ENCODE assay signal across 15 cellular contexts in genomic region chr17:18356624-18357023, GRCh38. TPM values are rescaled to one million over a fixed set of nuclear protein-coding genes. Genes with fewer than 3 reads are reported as not detected.
DNase-seq lines count a peak whose midpoint lies in the region; TF ChIP-seq lines count a peak whose summit lies in the region.
"Had no signal": no experiment of that assay in that cellular context is flagged by ENCODE, and none has a peak within 500 bp of the region (broad histone marks: within the 10 kb centered on the region; RNA-seq: fewer than 3 reads in every experiment).

No MANE protein-coding gene starts in this region.

- H3K4me3 ChIP-seq in fibroblast of pulmonary artery (replicated peaks; ENCODE audit: low read depth, low read length) = no peak overlapping the region
- H3K4me3 ChIP-seq: BLaER1, psoas muscle had no signal

- no peak for TF ChIP-seq CTCF in fibroblast of pulmonary artery (IDR thresholded peaks at IDR 0.05; ENCODE audit: low read length, missing control alignments)

- intact Hi-C loops in activated T-helper 1 cell treated with anti-CD3 and anti-CD28 coated beads, Interleukin-12 subunit alpha, Interleukin-12 subunit beta, Interleukin-2, Interleukin-4 antibody, amounts not matched to agents 30 ng/mL and 10 ng/mL and 1 ng/mL, durations not matched to agents 14 hours and 24 hours and 36 hours (cut with micrococcal nuclease) = no loop called here

- no peaks in the 10 kb centered on the region for H3K4me1 Mint-ChIP-seq in activated T-helper 1 cell treated with anti-CD3 and anti-CD28 coated beads, Interleukin-12 subunit alpha, Interleukin-12 subunit beta, Interleukin-2, Interleukin-4 antibody, amounts not matched to agents 30 ng/mL and 10 ng/mL and 1 ng/mL, durations not matched to agents 14 hours and 24 hours and 36 hours (ENCODE audit: low read depth)
- H3K4me1 Mint-ChIP-seq: activated naive CD4-positive, alpha-beta T cell treated with anti-CD3 and anti-CD28 coated beads, Interleukin-2, amount 50 U/mL, for 24 hours; H9 had no signal

- no peaks in the 10 kb centered on the region for H3K27me3 Mint-ChIP-seq in activated T-helper 1 cell treated with anti-CD3 and anti-CD28 coated beads, Interleukin-12 subunit alpha, Interleukin-12 subunit beta, Interleukin-2, Interleukin-4 antibody, amounts not matched to agents 30 ng/mL and 10 ng/mL and 1 ng/mL, durations not matched to agents 14 hours and 24 hours and 36 hours (ENCODE audit: insufficient read depth)
- H3K27me3 Mint-ChIP-seq: activated CD8-positive, alpha-beta T cell treated with anti-CD3 and anti-CD28 coated beads for 36 hours; activated naive CD4-positive, alpha-beta T cell treated with anti-CD3 and anti-CD28 coated beads, Interleukin-2, amount 50 U/mL, for 24 hours had no signal

- H3K9me3 Mint-ChIP-seq in activated T-helper 1 cell treated with anti-CD3 and anti-CD28 coated beads, Interleukin-12 subunit alpha, Interleukin-12 subunit beta, Interleukin-2, Interleukin-4 antibody, amounts not matched to agents 30 ng/mL and 10 ng/mL and 1 ng/mL, durations not matched to agents 14 hours and 24 hours and 36 hours = no peaks in the 10 kb centered on the region
- H3K9me3 Mint-ChIP-seq: activated CD8-positive, alpha-beta T cell treated with anti-CD3 and anti-CD28 coated beads for 36 hours; activated naive CD4-positive, alpha-beta T cell treated with anti-CD3 and anti-CD28 coated beads, Interleukin-2, amount 50 U/mL, for 24 hours; H9 had no signal

- H3K4me3 Mint-ChIP-seq in activated T-helper 1 cell treated with anti-CD3 and anti-CD28 coated beads, Interleukin-12 subunit alpha, Interleukin-12 subunit beta, Interleukin-2, Interleukin-4 antibody, amounts not matched to agents 30 ng/mL and 10 ng/mL and 1 ng/mL, durations not matched to agents 14 hours and 24 hours and 36 hours = no peak overlapping the region
- H3K4me3 Mint-ChIP-seq: activated CD8-positive, alpha-beta T cell treated with anti-CD3 and anti-CD28 coated beads for 36 hours; activated naive CD4-positive, alpha-beta T cell treated with anti-CD3 and anti-CD28 coated beads, Interleukin-2, amount 50 U/mL, for 24 hours; H9 had no signal

- no peak overlapping the region for H3K27ac Mint-ChIP-seq in activated T-helper 1 cell treated with anti-CD3 and anti-CD28 coated beads, Interleukin-12 subunit alpha, Interleukin-12 subunit beta, Interleukin-2, Interleukin-4 antibody, amounts not matched to agents 30 ng/mL and 10 ng/mL and 1 ng/mL, durations not matched to agents 14 hours and 24 hours and 36 hours
- H3K27ac Mint-ChIP-seq: activated CD8-positive, alpha-beta T cell treated with anti-CD3 and anti-CD28 coated beads for 36 hours; activated naive CD4-positive, alpha-beta T cell treated with anti-CD3 and anti-CD28 coated beads, Interleukin-2, amount 50 U/mL, for 24 hours had no signal

- DNase-seq in AG08395 (ENCODE audit: low spot score) = peak; percentile 53
- DNase-seq in NOMO-1 treated with dmso at 0.1 percent for 144 hours (lab: John Stamatoyannopoulos, UW; ENCODE audit: unreplicated experiment) = peak; percentile 13
- DNase-seq in fibroblast of pulmonary artery (ENCODE audit: low read depth) = peak; percentile 73
- peak; percentile 19 for DNase-seq in non-pigmented ciliary epithelial cell (ENCODE audit: low read depth)
- DNase-seq in HuH-7.5 (ENCODE audit: low spot score) = no peak
- DNase-seq in DMS153 treated with DMSO at 0.1 percent for 48 hours (lab: John Stamatoyannopoulos, UW; ENCODE audit: unreplicated experiment) = no peak
- DNase-seq in activated T-helper 1 cell treated with anti-CD3 and anti-CD28 coated beads, Interleukin-12 subunit alpha, Interleukin-12 subunit beta, Interleukin-2, Interleukin-4 antibody, amounts not matched to agents 30 ng/mL and 10 ng/mL and 1 ng/mL, durations not matched to agents 14 hours and 24 hours and 36 hours (ENCODE audit: low spot score) = no peak
- DNase-seq in LoVo (ENCODE audit: low spot score) = no peak
- DNase-seq: activated CD8-positive, alpha-beta T cell treated with anti-CD3 and anti-CD28 coated beads for 36 hours; H9; NCI-H524 treated with DMSO at 0.1 percent for 48 hours had no signal

- peaks cover 26% of the 10 kb centered on the region for H3K36me3 Mint-ChIP-seq in activated T-helper 1 cell treated with anti-CD3 and anti-CD28 coated beads, Interleukin-12 subunit alpha, Interleukin-12 subunit beta, Interleukin-2, Interleukin-4 antibody, amounts not matched to agents 30 ng/mL and 10 ng/mL and 1 ng/mL, durations not matched to agents 14 hours and 24 hours and 36 hours (ENCODE audit: low read depth)

RNA-seq across cellular contexts. Expression of gene SHMT1, which starts 6.7 kb away (rescaled TPM):
- 51.5 and 56.2 TPM in 2 replicates for total RNA-seq in activated T-helper 1 cell treated with anti-CD3 and anti-CD28 coated beads, Interleukin-12 subunit alpha, Interleukin-12 subunit beta, Interleukin-2, Interleukin-4 antibody, amounts not matched to agents 30 ng/mL and 10 ng/mL and 1 ng/mL, durations not matched to agents 14 hours and 24 hours and 36 hours

RNA-seq across cellular contexts. Expression of gene EVPLL, which starts 21.0 kb away (rescaled TPM):
- total RNA-seq in activated T-helper 1 cell treated with anti-CD3 and anti-CD28 coated beads, Interleukin-12 subunit alpha, Interleukin-12 subunit beta, Interleukin-2, Interleukin-4 antibody, amounts not matched to agents 30 ng/mL and 10 ng/mL and 1 ng/mL, durations not matched to agents 14 hours and 24 hours and 36 hours = 0.17 TPM in 1 of 2 replicates, not detected in the other
- total RNA-seq: activated CD8-positive, alpha-beta T cell treated with anti-CD3 and anti-CD28 coated beads for 36 hours; M059J; psoas muscle had no signal

RNA-seq across cellular contexts. Expression of gene SMCR8, which starts 41.5 kb away (rescaled TPM):
- 18.7 and 19.2 TPM in 2 replicates for total RNA-seq in activated T-helper 1 cell treated with anti-CD3 and anti-CD28 coated beads, Interleukin-12 subunit alpha, Interleukin-12 subunit beta, Interleukin-2, Interleukin-4 antibody, amounts not matched to agents 30 ng/mL and 10 ng/mL and 1 ng/mL, durations not matched to agents 14 hours and 24 hours and 36 hours

RNA-seq across cellular contexts. Expression of gene TOP3A, which starts 41.8 kb away (rescaled TPM):
- total RNA-seq in activated T-helper 1 cell treated with anti-CD3 and anti-CD28 coated beads, Interleukin-12 subunit alpha, Interleukin-12 subunit beta, Interleukin-2, Interleukin-4 antibody, amounts not matched to agents 30 ng/mL and 10 ng/mL and 1 ng/mL, durations not matched to agents 14 hours and 24 hours and 36 hours = 75.2 and 87.2 TPM in 2 replicates

Comparison
In these comparisons a context has a peak if more than half of its experiments do, and no peak if none do; other contexts are left out.
1. DNase-seq: peak in AG08395 (single experiment), NOMO-1 treated with dmso at 0.1 percent for 144 hours (single experiment), fibroblast of pulmonary artery (single experiment) and non-pigmented ciliary epithelial cell (single experiment); none in HuH-7.5 (single experiment), DMS153 treated with DMSO at 0.1 percent for 48 hours (single experiment), activated T-helper 1 cell treated with anti-CD3 and anti-CD28 coated beads, Interleukin-12 subunit alpha, Interleukin-12 subunit beta, Interleukin-2, Interleukin-4 antibody, amounts not matched to agents 30 ng/mL and 10 ng/mL and 1 ng/mL, durations not matched to agents 14 hours and 24 hours and 36 hours (single experiment) and LoVo (single experiment).